ENCODE assay signal across 8 cellular contexts in genomic region chr17:56832446-56832845, GRCh38. TPM values are rescaled to one million over a fixed set of nuclear protein-coding genes. Genes with fewer than 3 reads are reported as not detected.
DNase-seq lines count a peak whose midpoint lies in the region; ATAC-seq and TF ChIP-seq lines count a peak whose summit lies in the region.

No MANE protein-coding gene starts in this region.

- H2AFZ ChIP-seq in KMS-11 (ENCODE audit: low read depth): no peak overlapping the region

- no peaks in the 10 kb centered on the region for H3K9me3 ChIP-seq in CD4-positive, alpha-beta T cell (ENCODE audit: control insufficient read depth, low read length)

- H3K27me3 ChIP-seq in CD4-positive, alpha-beta T cell (ENCODE audit: control insufficient read depth, insufficient read depth, low read length): no peaks in the 10 kb centered on the region
- H3K27me3 ChIP-seq in KMS-11 (ENCODE audit: insufficient read depth, low read depth): no peaks in the 10 kb centered on the region

- H3K4me1 ChIP-seq in KMS-11 (ENCODE audit: low read depth, poor library complexity, severe bottlenecking): peaks cover 37% of the 10 kb centered on the region

- no peaks in the 10 kb centered on the region for H4K20me1 ChIP-seq in KMS-11 (ENCODE audit: insufficient read depth)

- peak overlapping the region; percentile 54; the same call in 1 of the 2 replicates for H3K9ac ChIP-seq in KMS-11

- peak overlapping the region; percentile 84 for H3K4me2 ChIP-seq in KMS-11

- no peaks in the 10 kb centered on the region for H3K27me3 Mint-ChIP-seq in CD4-positive, alpha-beta T cell
- H3K27me3 Mint-ChIP-seq in chondrocyte (ENCODE audit: low read depth): no peaks in the 10 kb centered on the region
- no peaks in the 10 kb centered on the region for H3K27me3 Mint-ChIP-seq in natural killer cell treated with Interleukin-12 subunit alpha and Interleukin-12 subunit beta and Interleukin-15 and Interleukin-18, amount 100 ng/mL, for 72 hours

- H3K4me1 Mint-ChIP-seq in CD4-positive, alpha-beta T cell (ENCODE audit: low read depth): peaks cover 53% of the 10 kb centered on the region
- peaks cover 16% of the 10 kb centered on the region for H3K4me1 Mint-ChIP-seq in chondrocyte (ENCODE audit: low read depth)
- H3K4me1 Mint-ChIP-seq in natural killer cell treated with Interleukin-12 subunit alpha and Interleukin-12 subunit beta and Interleukin-15 and Interleukin-18, amount 100 ng/mL, for 72 hours (ENCODE audit: low read depth in 2 of 2): peaks cover 30 to 39% of the 10 kb centered on the region in 2 donors

- ATAC-seq in CD4-positive, alpha-beta T cell (ENCODE audit: poor library complexity): no peak
- ATAC-seq in natural killer cell treated with Interleukin-12 subunit alpha and Interleukin-12 subunit beta and Interleukin-15 and Interleukin-18, amount 100 ng/mL, for 72 hours: no peak
- no peak for ATAC-seq in activated CD4-positive, CD25-positive, alpha-beta regulatory T cell treated with anti-CD3 and anti-CD28 coated beads, Interleukin-2, amount 50 U/mL, for 24 hours

- peak overlapping the region; percentile 89 for H3K4me3 Mint-ChIP-seq in CD4-positive, alpha-beta T cell
- peak overlapping the region; percentile 26 for H3K4me3 Mint-ChIP-seq in chondrocyte (ENCODE audit: unreplicated experiment)
- peak overlapping the region; percentile 84 for H3K4me3 Mint-ChIP-seq in natural killer cell treated with Interleukin-12 subunit alpha and Interleukin-12 subunit beta and Interleukin-15 and Interleukin-18, amount 100 ng/mL, for 72 hours

- H3K36me3 ChIP-seq in KMS-11 (ENCODE audit: insufficient read depth): no peaks in the 10 kb centered on the region

- H3K4me3 ChIP-seq in KMS-11 (IDR thresholded peaks at IDR 0.05; ENCODE audit: insufficient read depth, low read depth, low read length): no peak overlapping the region

- CTCF ChIA-PET in CD4-positive, alpha-beta T cell (lab: Charles Lee): interaction anchor here (0.9 to 2.5 kb wide), 2 partner anchors 13 to 52 kb away, joined by 4 to 8 read pairs; no protein-coding TSS in a partner anchor

- H3K27ac ChIP-seq in CD4-positive, alpha-beta T cell (ENCODE audit: low read depth, low read length): no peak overlapping the region
- no peak overlapping the region; the same call in 1 of the 2 replicates for H3K27ac ChIP-seq in KMS-11

- H3K79me2 ChIP-seq in KMS-11 (ENCODE audit: insufficient read depth, low read depth): peaks cover 64% of the 10 kb centered on the region

- no peak for DNase-seq in CD4-positive, alpha-beta T cell
- DNase-seq in chondrocyte (ENCODE audit: low spot score) (no peak), HCEC 1CT (no peak), G401 (ENCODE audit: low spot score) (no peak), NCI-H2107 (lab: John Stamatoyannopoulos, UW) (no peak)
- DNase-seq in natural killer cell treated with Interleukin-12 subunit alpha and Interleukin-12 subunit beta and Interleukin-15 and Interleukin-18, amount 100 ng/mL, for 72 hours (ENCODE audit: low spot score): no peak

- H3K9me3 Mint-ChIP-seq in CD4-positive, alpha-beta T cell: no peaks in the 10 kb centered on the region
- H3K9me3 Mint-ChIP-seq in chondrocyte (ENCODE audit: low read depth): no peaks in the 10 kb centered on the region
- H3K9me3 Mint-ChIP-seq in natural killer cell treated with Interleukin-12 subunit alpha and Interleukin-12 subunit beta and Interleukin-15 and Interleukin-18, amount 100 ng/mL, for 72 hours: no peaks in the 10 kb centered on the region

- TF ChIP-seq CTCF in CD4-positive, alpha-beta T cell (IDR thresholded peaks at IDR 0.05): no peak
- TF ChIP-seq CTCF in KMS-11 (conservative IDR thresholded peaks at IDR 0.05; ENCODE audit: low read depth, low read length) (no peak), chondrocyte (IDR thresholded peaks at IDR 0.05) (no peak)

- peaks cover 51% of the 10 kb centered on the region for H3K36me3 Mint-ChIP-seq in CD4-positive, alpha-beta T cell (ENCODE audit: low read depth)
- H3K36me3 Mint-ChIP-seq in chondrocyte (ENCODE audit: low read depth): peaks cover 2% of the 10 kb centered on the region
- peaks cover 13% of the 10 kb centered on the region for H3K36me3 Mint-ChIP-seq in natural killer cell treated with Interleukin-12 subunit alpha and Interleukin-12 subunit beta and Interleukin-15 and Interleukin-18, amount 100 ng/mL, for 72 hours

- POLR2A ChIA-PET in CD4-positive, alpha-beta T cell (lab: Charles Lee): interaction anchor here (1.0 to 3.6 kb wide), 7 partner anchors 8 to 253 kb away, joined by 3 to 42 read pairs (median 12); partner anchors contain the start of genes AKAP1, NOG and TRIM25

- H3K27ac Mint-ChIP-seq in CD4-positive, alpha-beta T cell: peak overlapping the region; percentile 95
- H3K27ac Mint-ChIP-seq in chondrocyte (ENCODE audit: unreplicated experiment): no peak overlapping the region
- H3K27ac Mint-ChIP-seq in natural killer cell treated with Interleukin-12 subunit alpha and Interleukin-12 subunit beta and Interleukin-15 and Interleukin-18, amount 100 ng/mL, for 72 hours: peak overlapping the region; percentile 60 to 69

- intact Hi-C loops in CD4-positive, alpha-beta T cell (cut with DNase I, micrococcal nuclease): loop anchor here (2.0 to 10.0 kb wide), 5 partner anchors 14 to 1685 kb away; partner anchors contain the start of genes MTMR4 (in 1 of the 2) and SRSF1 (in 1 of the 2)

- in situ Hi-C loops in G401 (cut with HindIII; ENCODE audit: low sequenced_read_pairs): no loop called here

RNA-seq across cellular contexts. Expression of gene C17orf67, which starts 1.3 kb away (rescaled TPM):
- 1 to 10 TPM; 4.3 to 4.8 TPM for total RNA-seq in CD4-positive, alpha-beta T cell
- 1.5 to 1.8 TPM (median 1.6 TPM) in 3 replicates for total RNA-seq in chondrocyte
- 1 to 10 TPM; 1.9 to 4.7 TPM for total RNA-seq in natural killer cell treated with Interleukin-12 subunit alpha and Interleukin-12 subunit beta and Interleukin-15 and Interleukin-18, amount 100 ng/mL, for 72 hours
- 0.51 and 1.7 TPM in 2 replicates for total RNA-seq in G401 (2014; rRNA removed; shearing (Covaris generic))

RNA-seq across cellular contexts. Expression of gene DGKE, which starts 1.5 kb away (rescaled TPM):
- 10 to 100 TPM; 20.0 to 22.3 TPM for total RNA-seq in CD4-positive, alpha-beta T cell
- total RNA-seq in chondrocyte: 3.6 to 6.8 TPM (median 4.3 TPM) in 3 replicates
- total RNA-seq in natural killer cell treated with Interleukin-12 subunit alpha and Interleukin-12 subunit beta and Interleukin-15 and Interleukin-18, amount 100 ng/mL, for 72 hours: 10 to 100 TPM; 21.3 to 39.4 TPM
- total RNA-seq in G401 (2014; rRNA removed; shearing (Covaris generic)): 9.5 and 12.8 TPM in 2 replicates

Comparison
In these comparisons a context has a peak if more than half of its experiments do, and no peak if none do; other contexts are left out.
1. H3K4me3 Mint-ChIP-seq: peak in every context shown above with its lines; median percentile 89 in CD4-positive, alpha-beta T cell; 84 in natural killer cell treated with Interleukin-12 subunit alpha and Interleukin-12 subunit beta and Interleukin-15 and Interleukin-18, amount 100 ng/mL, for 72 hours; 26 in chondrocyte.